22 cellular contexts compared by ENCODE assay signal in genomic region chr1:238950786-238951185, GRCh38.
DNase-seq lines count a peak whose midpoint lies in the region; ATAC-seq and TF ChIP-seq lines count a peak whose summit lies in the region.
"Had no signal": no experiment of that assay in that cellular context is flagged by ENCODE, and none has a peak within 500 bp of the region (broad histone marks: within the 10 kb centered on the region; RNA-seq: fewer than 3 reads in every experiment).

No MANE protein-coding gene starts in this region.

- intact Hi-C loops in right lobe of liver (cut with DNase I): no loop called here
- intact Hi-C loops in OCI-LY7 (cut with micrococcal nuclease; ENCODE audit: unreplicated experiment): no loop called here
- intact Hi-C loops in transverse colon (cut with DNase I; ENCODE audit: low total_unique reads): no loop called here

- TF ChIP-seq POLR2A in right lobe of liver (IDR thresholded peaks at IDR 0.05) (no peak), transverse colon (IDR thresholded peaks at IDR 0.05) (no peak)

- H3K27ac ChIP-seq in right lobe of liver: no peak overlapping the region
- H3K27ac ChIP-seq in CD8-positive, alpha-beta memory T cell (ENCODE audit: low read depth, low read length): no peak overlapping the region
- H3K27ac ChIP-seq in OCI-LY7 (ENCODE audit: low read depth, low read length, poor library complexity, severe bottlenecking): no peak overlapping the region
- H3K27ac ChIP-seq in transverse colon: no peak overlapping the region
- H3K27ac ChIP-seq: brain microvascular endothelial cell, Peyer's patch, spleen, tibial artery had no signal

- no TSS peak for BruUV-seq in OCI-LY7 (replicated peaks; lab: Mats Ljungman, UMichigan)

- H3K4me2 ChIP-seq in OCI-LY7 (ENCODE audit: low read length): no peak overlapping the region

- H3K4me1 ChIP-seq in adipocyte (ENCODE audit: control insufficient read depth, insufficient read depth, low read length) (peaks cover 7% of the 10 kb centered on the region), right lobe of liver (no peaks in the 10 kb centered on the region), OCI-LY7 (ENCODE audit: insufficient read depth, low read length, poor library complexity, severe bottlenecking) (no peaks in the 10 kb centered on the region), transverse colon (no peaks in the 10 kb centered on the region)
- no peaks in the 10 kb centered on the region for H3K4me1 ChIP-seq in CD8-positive, alpha-beta memory T cell (ENCODE audit: insufficient read depth, low read length)
- H3K4me1 ChIP-seq: Peyer's patch, spleen, tibial artery had no signal

- peak; percentile 21 for DNase-seq in Daoy (ENCODE audit: low read depth)
- peak; percentile 9 for DNase-seq in adipocyte (ENCODE audit: low read depth)
- no peak for DNase-seq in right lobe of liver
- DNase-seq in CD8-positive, alpha-beta memory T cell: no peak
- DNase-seq in OCI-LY7 (ENCODE audit: low spot score): no peak
- no peak for DNase-seq in NCI-H2171 treated with DMSO at 0.1 percent for 48 hours (lab: John Stamatoyannopoulos, UW)
- no peak for DNase-seq in transverse colon
- DNase-seq: activated CD4-positive, alpha-beta T cell treated with anti-CD3 and anti-CD28 coated beads, Interleukin-2, amount 50 U/mL, for 1 hour; activated T-cell treated with anti-CD3 and anti-CD28 coated beads, Interleukin-2, amount 50 U/mL, for 4 hours; brain microvascular endothelial cell; MV-4-11; naive thymus-derived CD8-positive, alpha-beta T cell; NCI-H2029 treated with DMSO at 0.1 percent for 48 hours; NCI-H526; Peyer's patch; spleen; tibial artery had no signal

- TF ChIP-seq EP300 in transverse colon (IDR thresholded peaks at IDR 0.05; ENCODE audit: low read depth): no peak

- 5% methylated on average over 4 of the region's 4 CpGs for WGBS in right lobe of liver (ENCODE audit: insufficient coverage, low coverage, low lambda C conversion rate, missing lambda C conversion rate)
- WGBS in transverse colon (ENCODE audit: low coverage in 1 of 2), 2 donors: 21 to 36% methylated on average over 4 of the region's 4 CpGs

- no peak overlapping the region for H2AFZ ChIP-seq in OCI-LY7 (ENCODE audit: low read length)

- H3K9me3 ChIP-seq in adipocyte (ENCODE audit: control insufficient read depth, low read length): no peaks in the 10 kb centered on the region
- no peaks in the 10 kb centered on the region for H3K9me3 ChIP-seq in right lobe of liver
- H3K9me3 ChIP-seq in CD8-positive, alpha-beta memory T cell (ENCODE audit: low read length): no peaks in the 10 kb centered on the region
- H3K9me3 ChIP-seq in OCI-LY7 (ENCODE audit: low read length): no peaks in the 10 kb centered on the region
- no peaks in the 10 kb centered on the region for H3K9me3 ChIP-seq in transverse colon
- H3K9me3 ChIP-seq: Peyer's patch, spleen, tibial artery had no signal

- H4K20me1 ChIP-seq in OCI-LY7 (ENCODE audit: insufficient read depth, low read length): no peaks in the 10 kb centered on the region

- TF ChIP-seq CTCF in right lobe of liver (IDR thresholded peaks at IDR 0.05) (no peak), OCI-LY7 (conservative IDR thresholded peaks at IDR 0.05; ENCODE audit: low read length) (no peak), transverse colon (IDR thresholded peaks at IDR 0.05) (no peak)

- POLR2A ChIA-PET in CD8-positive, alpha-beta memory T cell (lab: Charles Lee): no interaction called here
- POLR2A ChIA-PET in OCI-LY7 (lab: Charles Lee): no interaction called here

- in situ Hi-C loops in transverse colon (cut with MboI; ENCODE audit: low pct_ligation_motif_present in 1 of 4, low pct_unique_long_range_greater_than_20kb in 1 of 4, low sequenced_read_pairs in 3 of 4): no loop called here

- no peaks in the 10 kb centered on the region for H3K79me2 ChIP-seq in OCI-LY7 (ENCODE audit: insufficient read depth, low read depth, low read length)

- no peaks in the 10 kb centered on the region for H3K36me3 Mint-ChIP-seq in CD8-positive, alpha-beta memory T cell
- H3K36me3 Mint-ChIP-seq: activated naive CD4-positive, alpha-beta T cell treated with anti-CD3 and anti-CD28 coated beads, Interleukin-2, amount 50 U/mL, for 72 hours; naive thymus-derived CD8-positive, alpha-beta T cell had no signal

- ATAC-seq in HG03432 (IDR thresholded peaks at IDR 0.05; ENCODE audit: unreplicated experiment): peak; percentile 65
- ATAC-seq in right lobe of liver: peak; percentile 88 to 94 (median 90)
- ATAC-seq: activated naive CD4-positive, alpha-beta T cell treated with anti-CD3 and anti-CD28 coated beads, Interleukin-2, amount 50 U/mL, for 72 hours; activated T-cell treated with anti-CD3 and anti-CD28 coated beads, Interleukin-2, amount 50 U/mL, for 4 hours; naive thymus-derived CD8-positive, alpha-beta T cell had no signal

- peaks cover 0 to 16% (median 2%) of the 10 kb centered on the region in 5 donors for H3K9me3 Mint-ChIP-seq in CD8-positive, alpha-beta memory T cell
- H3K9me3 Mint-ChIP-seq: dendritic cell treated with granulocyte-macrophage colony-stimulating factor and Interleukin-4, amounts not matched to agents 40 ng/mL and 50 ng/mL, for 4 days had no signal

- no peaks in the 10 kb centered on the region for H3K9me2 ChIP-seq in OCI-LY7 (ENCODE audit: insufficient read depth, low read length)

- H3K4me3 ChIP-seq in adipocyte (ENCODE audit: low read length) (no peak overlapping the region), right lobe of liver (peak overlapping the region; percentile 7 to 32 (median 29)), OCI-LY7 (ENCODE audit: low read depth, low read length, poor library complexity, severe bottlenecking) (no peak overlapping the region), transverse colon (peak overlapping the region in 1 of 4 donors; percentile 16)
- H3K4me3 ChIP-seq in CD8-positive, alpha-beta memory T cell (ENCODE audit: low read length): no peak overlapping the region
- H3K4me3 ChIP-seq: spleen, tibial artery had no signal

- H3K27me3 ChIP-seq in adipocyte (replicated peaks; ENCODE audit: control insufficient read depth, insufficient read depth, low read length) (no peaks in the 10 kb centered on the region), right lobe of liver (no peaks in the 10 kb centered on the region), transverse colon (no peaks in the 10 kb centered on the region)
- no peaks in the 10 kb centered on the region for H3K27me3 ChIP-seq in CD8-positive, alpha-beta memory T cell (ENCODE audit: insufficient read depth, low read length, poor library complexity, severe bottlenecking)
- H3K27me3 ChIP-seq: brain microvascular endothelial cell, Peyer's patch, spleen, tibial artery had no signal

- no peaks in the 10 kb centered on the region for H3K36me3 ChIP-seq in adipocyte (ENCODE audit: control insufficient read depth, insufficient read depth, low read length, severe bottlenecking)
- no peaks in the 10 kb centered on the region for H3K36me3 ChIP-seq in right lobe of liver
- H3K36me3 ChIP-seq in CD8-positive, alpha-beta memory T cell (ENCODE audit: insufficient read depth, low read length): no peaks in the 10 kb centered on the region
- H3K36me3 ChIP-seq in OCI-LY7 (ENCODE audit: insufficient read depth, low read length): no peaks in the 10 kb centered on the region
- no peaks in the 10 kb centered on the region for H3K36me3 ChIP-seq in transverse colon
- H3K36me3 ChIP-seq: brain microvascular endothelial cell, Peyer's patch, spleen, tibial artery had no signal

- H3K4me1 Mint-ChIP-seq in CD8-positive, alpha-beta memory T cell: no peaks in the 10 kb centered on the region
- H3K4me1 Mint-ChIP-seq: B cell had no signal

- no peak overlapping the region for H3K9ac ChIP-seq in adipocyte (ENCODE audit: low read length)

- H3K27me3 Mint-ChIP-seq in CD8-positive, alpha-beta memory T cell: no peaks in the 10 kb centered on the region
- H3K27me3 Mint-ChIP-seq: B cell; dendritic cell treated with granulocyte-macrophage colony-stimulating factor and Interleukin-4, amounts not matched to agents 40 ng/mL and 50 ng/mL, for 4 days; naive thymus-derived CD8-positive, alpha-beta T cell; progenitor cell of endocrine pancreas had no signal

- CTCF ChIA-PET in CD8-positive, alpha-beta memory T cell (lab: Charles Lee): no interaction called here
- CTCF ChIA-PET in OCI-LY7 (lab: Charles Lee; ENCODE audit: unreplicated experiment): no interaction called here

- H3K27ac Mint-ChIP-seq in CD8-positive, alpha-beta memory T cell: no peak overlapping the region
- H3K27ac Mint-ChIP-seq: activated naive CD4-positive, alpha-beta T cell treated with anti-CD3 and anti-CD28 coated beads, Interleukin-2, amount 50 U/mL, for 72 hours; B cell; dendritic cell treated with granulocyte-macrophage colony-stimulating factor and Interleukin-4, amounts not matched to agents 40 ng/mL and 50 ng/mL, for 4 days; naive thymus-derived CD8-positive, alpha-beta T cell; progenitor cell of endocrine pancreas had no signal

- no peak overlapping the region for H3K4me3 Mint-ChIP-seq in CD8-positive, alpha-beta memory T cell
- H3K4me3 Mint-ChIP-seq: activated T-cell treated with anti-CD3 and anti-CD28 coated beads, Interleukin-2, amount 50 U/mL, for 4 hours; B cell; dendritic cell treated with granulocyte-macrophage colony-stimulating factor and Interleukin-4, amounts not matched to agents 40 ng/mL and 50 ng/mL, for 4 days; naive thymus-derived CD8-positive, alpha-beta T cell had no signal

Comparison
In these comparisons a context has a peak if more than half of its experiments do, and no peak if none do; other contexts are left out.
1. DNase-seq: peak in Daoy (single experiment) and adipocyte (single experiment); none in right lobe of liver (0 of 3), CD8-positive, alpha-beta memory T cell (0 of 5), OCI-LY7 (single experiment), NCI-H2171 treated with DMSO at 0.1 percent for 48 hours (single experiment) and transverse colon (single experiment).
2. H3K4me3 ChIP-seq: peak in right lobe of liver (3 of 3); none in adipocyte (single experiment), CD8-positive, alpha-beta memory T cell (single experiment) and OCI-LY7 (single experiment).